In genomic region chr12:26017484-26018211, GRCh38 we compare ENCODE assay signal across 1 cellular context.
TF ChIP-seq lines count a peak whose summit lies in the region.

No MANE protein-coding gene starts in this region.

TF ChIP-seq in K562, 482 proteins besides CTCF, POLR2A, EP300 and RAD21 (continued from another document):
- peak; percentile 95 for TF ChIP-seq TFE3 (CRISPR knock-in tag; IDR thresholded peaks at IDR 0.05)
- TF ChIP-seq SP2 (IDR thresholded peaks at IDR 0.05; ENCODE audit: extremely low read depth, low read depth, low read length, poor library complexity, severe bottlenecking) = no peak
